33 cellular contexts compared by ENCODE assay signal in the genomic region with DNA sequence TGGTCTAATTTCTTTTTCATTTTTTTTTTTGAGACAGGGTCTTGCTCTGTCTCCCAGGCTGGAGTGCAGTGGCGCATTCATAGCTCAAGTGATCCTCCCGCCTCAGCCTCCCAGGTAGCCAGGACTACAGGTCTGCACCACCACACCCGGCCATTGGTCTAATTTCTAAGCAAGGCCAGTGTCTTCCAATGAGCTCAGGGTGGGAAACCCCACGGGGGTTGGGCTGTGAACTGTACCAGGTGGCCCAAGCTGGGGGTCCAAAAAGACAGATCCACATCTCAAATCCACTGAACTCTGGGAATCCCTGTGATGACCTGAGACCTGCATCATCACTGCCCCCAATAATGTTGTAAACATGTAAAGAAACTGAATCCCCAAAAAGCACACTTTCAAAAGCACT.
"Had no signal": no experiment of that assay in that cellular context is flagged by ENCODE, and none has a peak within 500 bp of the region (broad histone marks: within the 10 kb centered on the region; RNA-seq: fewer than 3 reads in every experiment).

No MANE protein-coding gene starts in this region.

- H3K36me3 Mint-ChIP-seq: activated naive CD4-positive, alpha-beta T cell treated with anti-CD3 and anti-CD28 coated beads, Interleukin-2, amount 10 ng/mL, durations not matched to agents 7 days and 5 days; activated naive CD8-positive, alpha-beta T cell had no signal

- H3K27ac ChIP-seq: Peyer's patch, SJCRH30, SK-N-MC, WERI-Rb-1 had no signal

- H3K4me1 ChIP-seq: SJCRH30 had no signal

- H3K36me3 ChIP-seq: MG63, Peyer's patch, SJCRH30, WERI-Rb-1 had no signal

- DNase-seq: activated CD4-positive, alpha-beta memory T cell treated with anti-CD3 and anti-CD28 coated beads, Interleukin-2, amount 10 ng/mL, durations not matched to agents 7 days and 5 days; activated CD4-positive, alpha-beta T cell treated with anti-CD3 and anti-CD28 coated beads for 1 hour; activated CD4-positive, alpha-beta T cell treated with anti-CD3 and anti-CD28 coated beads for 48 hours; activated CD4-positive, CD25-positive, alpha-beta regulatory T cell; activated CD8-positive, alpha-beta memory T cell treated with anti-CD3 and anti-CD28 coated beads for 24 hours; activated CD8-positive, alpha-beta memory T cell treated with anti-CD3 and anti-CD28 coated beads, Interleukin-2, amount 10 ng/mL, durations not matched to agents 7 days and 5 days; activated CD8-positive, alpha-beta memory T cell treated with anti-CD3 and anti-CD28 coated beads, Interleukin-2, amount 50 U/mL, for 48 hours; activated effector memory CD4-positive, alpha-beta T cell treated with Interleukin-2 at 50 U/mL for 16 hours; activated naive CD4-positive, alpha-beta T cell treated with anti-CD3 and anti-CD28 coated beads, Interleukin-2, amount 10 ng/mL, durations not matched to agents 7 days and 5 days; activated naive CD8-positive, alpha-beta T cell treated with anti-CD3 and anti-CD28 coated beads, Interleukin-2, amount 50 U/mL, for 24 hours; activated T-cell treated with anti-CD3 and anti-CD28 coated beads, Interleukin-2, amount 50 U/mL, for 48 hours; anterior cingulate cortex; Karpas-422; KBM-7; MG63; NCI-H1048; NCI-H1105 treated with DMSO at 0.1 percent for 48 hours; NCI-H1436; NCI-H1694; NCI-H2029; NCI-H526; NCI-H748 treated with DMSO at 0.1 percent for 48 hours; NK-92 treated with Interleukin-12 subunit alpha and Interleukin-12 subunit beta, amount 100 ng/mL, for 24 hours; PC-3; Right ventricle myocardium superior; RPMI8226; SJCRH30; T1000; WERI-Rb-1 had no signal

- H3K27me3 ChIP-seq: MG63, Peyer's patch, SJCRH30 had no signal

- H3K9me3 Mint-ChIP-seq: activated CD4-positive, alpha-beta memory T cell treated with anti-CD3 and anti-CD28 coated beads, Interleukin-2, amount 10 ng/mL, durations not matched to agents 7 days and 5 days; activated naive CD4-positive, alpha-beta T cell treated with anti-CD3 and anti-CD28 coated beads, Interleukin-2, amount 10 ng/mL, durations not matched to agents 7 days and 5 days; activated naive CD8-positive, alpha-beta T cell treated with anti-CD3 and anti-CD28 coated beads, Interleukin-2, amount 50 U/mL, for 24 hours; brain had no signal

- ATAC-seq: activated CD8-positive, alpha-beta memory T cell treated with anti-CD3 and anti-CD28 coated beads, Interleukin-2, amount 10 ng/mL, durations not matched to agents 7 days and 5 days; activated naive CD8-positive, alpha-beta T cell treated with anti-CD3 and anti-CD28 coated beads, Interleukin-2, amount 50 U/mL, for 24 hours; PC-3 had no signal

- H3K9me3 ChIP-seq: MG63, Peyer's patch, SJCRH30 had no signal

- H3K27me3 Mint-ChIP-seq: activated naive CD8-positive, alpha-beta T cell; brain had no signal

- H3K4me1 Mint-ChIP-seq: activated naive CD4-positive, alpha-beta T cell treated with anti-CD3 and anti-CD28 coated beads, Interleukin-2, amount 10 ng/mL, durations not matched to agents 7 days and 5 days had no signal

- H3K4me3 ChIP-seq: MG63, Peyer's patch, SJCRH30, SK-N-MC had no signal

- H3K27ac Mint-ChIP-seq: activated CD4-positive, alpha-beta memory T cell treated with anti-CD3 and anti-CD28 coated beads, Interleukin-2, amount 10 ng/mL, durations not matched to agents 7 days and 5 days; activated CD8-positive, alpha-beta memory T cell treated with anti-CD3 and anti-CD28 coated beads, Interleukin-2, amount 10 ng/mL, durations not matched to agents 7 days and 5 days; activated naive CD4-positive, alpha-beta T cell treated with anti-CD3 and anti-CD28 coated beads, Interleukin-2, amount 10 ng/mL, durations not matched to agents 7 days and 5 days; activated naive CD8-positive, alpha-beta T cell; activated naive CD8-positive, alpha-beta T cell treated with anti-CD3 and anti-CD28 coated beads, Interleukin-2, amount 50 U/mL, for 24 hours had no signal

- H3K4me3 Mint-ChIP-seq: activated CD4-positive, alpha-beta memory T cell treated with anti-CD3 and anti-CD28 coated beads, Interleukin-2, amount 10 ng/mL, durations not matched to agents 7 days and 5 days; activated CD8-positive, alpha-beta memory T cell treated with anti-CD3 and anti-CD28 coated beads, Interleukin-2, amount 10 ng/mL, durations not matched to agents 7 days and 5 days; activated naive CD4-positive, alpha-beta T cell treated with anti-CD3 and anti-CD28 coated beads, Interleukin-2, amount 10 ng/mL, durations not matched to agents 7 days and 5 days; activated naive CD8-positive, alpha-beta T cell; activated naive CD8-positive, alpha-beta T cell treated with anti-CD3 and anti-CD28 coated beads, Interleukin-2, amount 50 U/mL, for 24 hours; brain had no signal
